26 cellular contexts compared by ENCODE assay signal in genomic region chr20:59482581-59483187, GRCh38.
"Had no signal": no experiment of that assay in that cellular context is flagged by ENCODE, and none has a peak within 500 bp of the region (broad histone marks: within the 10 kb centered on the region; RNA-seq: fewer than 3 reads in every experiment).

No MANE protein-coding gene starts in this region.

- ATAC-seq: activated CD8-positive, alpha-beta memory T cell treated with anti-CD3 and anti-CD28 coated beads, Interleukin-2, amount 10 ng/mL, durations not matched to agents 7 days and 5 days; Right ventricle myocardium inferior; WTC11 had no signal

- H3K9me3 Mint-ChIP-seq: activated naive CD8-positive, alpha-beta T cell treated with anti-CD3 and anti-CD28 coated beads, Interleukin-2, amount 10 ng/mL, durations not matched to agents 7 days and 5 days; activated T-cell treated with anti-CD3 and anti-CD28 coated beads, Interleukin-2, amount 50 U/mL, for 24 hours; activated T-helper 1 cell treated with anti-CD3 and anti-CD28 coated beads, Interleukin-12 subunit alpha, Interleukin-12 subunit beta, Interleukin-2, Interleukin-4 antibody, amounts not matched to agents 30 ng/mL and 10 ng/mL and 1 ng/mL, durations not matched to agents 14 hours and 24 hours and 36 hours; T-helper 1 cell treated with Interleukin-12 subunit alpha and Interleukin-12 subunit beta and Interleukin-4 antibody, amounts not matched to agents 30 μg/mL and 1 μg/mL, for 36 hours; WTC11 had no signal

- DNase-seq: activated CD4-positive, alpha-beta T cell treated with anti-CD3 and anti-CD28 coated beads for 48 hours; activated CD4-positive, alpha-beta T cell treated with anti-CD3 and anti-CD28 coated beads, Interleukin-2, amount 50 U/mL, for 4 hours; activated CD4-positive, CD25-positive, alpha-beta regulatory T cell treated with anti-CD3 and anti-CD28 coated beads, Interleukin-2, amount 50 U/mL, for 72 hours; activated CD8-positive, alpha-beta memory T cell treated with anti-CD3 and anti-CD28 coated beads, Interleukin-2, amount 10 ng/mL, durations not matched to agents 7 days and 5 days; activated gamma-delta T cell treated with Interleukin-2 at 50 U/mL for 16 hours; activated naive CD4-positive, alpha-beta T cell treated with anti-CD3 and anti-CD28 coated beads, Interleukin-2, amount 50 U/mL, for 16 hours; activated naive CD8-positive, alpha-beta T cell treated with anti-CD3 and anti-CD28 coated beads, Interleukin-2, amount 10 ng/mL, durations not matched to agents 7 days and 5 days; activated T-cell treated with anti-CD3 and anti-CD28 coated beads, Interleukin-2, amount 50 U/mL, for 24 hours; adrenal gland; anterior cingulate cortex; central memory CD4-positive, alpha-beta T cell; IMR-90; Kasumi-1; KBM-7; NCI-H1105 treated with DMSO at 0.1 percent for 48 hours; NCI-H1436 treated with DMSO at 0.1 percent for 48 hours; NCI-H187; NCI-H2081 treated with DMSO at 0.1 percent for 48 hours; NCI-H2227 treated with DMSO at 0.1 percent for 48 hours; NCI-H526; NCI-H82; T-helper 9 cell had no signal

- H3K27ac ChIP-seq: adrenal gland had no signal

- H3K36me3 Mint-ChIP-seq: activated CD8-positive, alpha-beta memory T cell treated with anti-CD3 and anti-CD28 coated beads, Interleukin-2, amount 10 ng/mL, durations not matched to agents 7 days and 5 days; activated naive CD8-positive, alpha-beta T cell treated with anti-CD3 and anti-CD28 coated beads, Interleukin-2, amount 10 ng/mL, durations not matched to agents 7 days and 5 days; WTC11 had no signal

- H3K27ac Mint-ChIP-seq: activated CD8-positive, alpha-beta memory T cell treated with anti-CD3 and anti-CD28 coated beads, Interleukin-2, amount 10 ng/mL, durations not matched to agents 7 days and 5 days; activated naive CD8-positive, alpha-beta T cell treated with anti-CD3 and anti-CD28 coated beads, Interleukin-2, amount 10 ng/mL, durations not matched to agents 7 days and 5 days; activated T-cell treated with anti-CD3 and anti-CD28 coated beads, Interleukin-2, amount 50 U/mL, for 24 hours; activated T-helper 1 cell treated with anti-CD3 and anti-CD28 coated beads, Interleukin-12 subunit alpha, Interleukin-12 subunit beta, Interleukin-2, Interleukin-4 antibody, amounts not matched to agents 30 ng/mL and 10 ng/mL and 1 ng/mL, durations not matched to agents 14 hours and 24 hours and 36 hours; T-helper 1 cell treated with Interleukin-12 subunit alpha and Interleukin-12 subunit beta and Interleukin-4 antibody, amounts not matched to agents 30 μg/mL and 1 μg/mL, for 36 hours; WTC11 had no signal

- H3K4me3 ChIP-seq: adrenal gland had no signal

- H3K4me1 Mint-ChIP-seq: activated CD8-positive, alpha-beta memory T cell treated with anti-CD3 and anti-CD28 coated beads, Interleukin-2, amount 10 ng/mL, durations not matched to agents 7 days and 5 days; activated naive CD8-positive, alpha-beta T cell treated with anti-CD3 and anti-CD28 coated beads, Interleukin-2, amount 10 ng/mL, durations not matched to agents 7 days and 5 days had no signal

- H3K4me1 ChIP-seq: adrenal gland had no signal

- H3K4me3 Mint-ChIP-seq: activated CD8-positive, alpha-beta memory T cell treated with anti-CD3 and anti-CD28 coated beads, Interleukin-2, amount 10 ng/mL, durations not matched to agents 7 days and 5 days; activated naive CD8-positive, alpha-beta T cell treated with anti-CD3 and anti-CD28 coated beads, Interleukin-2, amount 10 ng/mL, durations not matched to agents 7 days and 5 days; activated T-cell treated with anti-CD3 and anti-CD28 coated beads, Interleukin-2, amount 50 U/mL, for 24 hours; activated T-helper 1 cell treated with anti-CD3 and anti-CD28 coated beads, Interleukin-12 subunit alpha, Interleukin-12 subunit beta, Interleukin-2, Interleukin-4 antibody, amounts not matched to agents 30 ng/mL and 10 ng/mL and 1 ng/mL, durations not matched to agents 14 hours and 24 hours and 36 hours; T-helper 1 cell treated with Interleukin-12 subunit alpha and Interleukin-12 subunit beta and Interleukin-4 antibody, amounts not matched to agents 30 μg/mL and 1 μg/mL, for 36 hours; WTC11 had no signal

- H3K9me3 ChIP-seq: adrenal gland had no signal

- H3K36me3 ChIP-seq: adrenal gland had no signal
